Comparison of ENCODE assay signal across 22 cellular contexts in genomic region chr17:35543856-35544255, GRCh38. TPM values are rescaled to one million over a fixed set of nuclear protein-coding genes. Genes with fewer than 3 reads are reported as not detected.
DNase-seq lines count a peak whose midpoint lies in the region; ATAC-seq, FAIRE-seq and TF ChIP-seq lines count a peak whose summit lies in the region.
"Had no signal": no experiment of that assay in that cellular context is flagged by ENCODE, and none has a peak within 500 bp of the region (broad histone marks: within the 10 kb centered on the region; RNA-seq: fewer than 3 reads in every experiment).

No MANE protein-coding gene starts in this region.

- no peak for TF ChIP-seq CTCF in DND-41 (IDR thresholded peaks at IDR 0.05; ENCODE audit: borderline replicate concordance, extremely low read depth, low read length, poor library complexity, severe bottlenecking)
- TF ChIP-seq CTCF in bronchial epithelial cell (IDR thresholded peaks at IDR 0.05; ENCODE audit: insufficient read depth, low read length, severe bottlenecking) = no peak
- no peak for TF ChIP-seq CTCF in GM20000 (IDR thresholded peaks at IDR 0.05; ENCODE audit: extremely low read depth, missing control alignments)
- TF ChIP-seq CTCF in colonic mucosa (IDR thresholded peaks at IDR 0.05) = no peak

- ATAC-seq in DND-41 (ENCODE audit: insufficient read depth, low read depth) (no peak), GM18511 (IDR thresholded peaks at IDR 0.05; ENCODE audit: unreplicated experiment) (no peak)

- H3K36me3 ChIP-seq in DND-41 (ENCODE audit: insufficient read depth, low read length) (no peaks in the 10 kb centered on the region), MG63 (no peaks in the 10 kb centered on the region), bronchial epithelial cell (ENCODE audit: control insufficient read depth, insufficient read depth, low read length) (no peaks in the 10 kb centered on the region), colonic mucosa (no peaks in the 10 kb centered on the region)

- intact Hi-C loops in colonic mucosa (cut with DNase I) = no loop called here

- H3K4me3 ChIP-seq in DND-41 (ENCODE audit: low read depth in 1 of 2, low read length in 2 of 2) (peak overlapping the region in 1 of 2 experiments; percentile 1; a peak in 1 of 4 replicates), MG63 (no peak overlapping the region), bronchial epithelial cell (ENCODE audit: low read depth, low read length) (no peak overlapping the region), colonic mucosa (no peak overlapping the region)

- H3K9ac ChIP-seq in DND-41 (ENCODE audit: low read depth, low read length) (peak overlapping the region; percentile 20), colonic mucosa (ENCODE audit: low read depth in 2 of 2, low read length in 2 of 2) (no peak overlapping the region)

- H3K9me3 ChIP-seq in DND-41 (ENCODE audit: insufficient read depth, low read length, severe bottlenecking) (no peaks in the 10 kb centered on the region), MG63 (no peaks in the 10 kb centered on the region), colonic mucosa (no peaks in the 10 kb centered on the region)

- no peaks in the 10 kb centered on the region for H4K20me1 ChIP-seq in DND-41 (ENCODE audit: insufficient read depth, low read length)

- peaks cover 54% of the 10 kb centered on the region for H3K4me1 ChIP-seq in DND-41 (ENCODE audit: insufficient read depth, low read length)
- no peaks in the 10 kb centered on the region for H3K4me1 ChIP-seq in colonic mucosa

- H3K27ac ChIP-seq in DND-41 (ENCODE audit: low read length) = peak overlapping the region; percentile 96
- no peak overlapping the region for H3K27ac ChIP-seq in colonic mucosa

- FAIRE-seq in bronchial epithelial cell (lab: Jason Lieb, UNC) = no peak
- FAIRE-seq: GM12892, RCC 7860 had no signal

- H2AFZ ChIP-seq in DND-41 (ENCODE audit: low read depth, low read length) = no peak overlapping the region

- H3K79me2 ChIP-seq in DND-41 (ENCODE audit: insufficient read depth, low read length) = peaks cover 22% of the 10 kb centered on the region

- DNase-seq in DND-41 (no peak), MG63 (peak; percentile 24), bronchial epithelial cell (ENCODE audit: low read depth) (peak; percentile 47), iris pigment epithelial cell (ENCODE audit: low read depth) (peak; percentile 87), GM20000 (ENCODE audit: low spot score) (no peak), colonic mucosa (no peak)
- DNase-seq: ACHN; AML-193; CD4-positive, alpha-beta T cell; DMS79; GF-D8; KBM-7; NCI-H1092 treated with DMSO at 0.1 percent for 48 hours; NCI-H2081 treated with DMSO at 0.1 percent for 48 hours; NCI-H2227 treated with DMSO at 0.1 percent for 48 hours; NCI-H524 treated with DMSO at 0.1 percent for 48 hours; SHP77 had no signal

- H3K4me2 ChIP-seq in DND-41 (ENCODE audit: insufficient read depth, low read length) = peak overlapping the region; percentile 40

- H3K27me3 ChIP-seq in DND-41 (ENCODE audit: insufficient read depth, low read length, poor library complexity) = no peaks in the 10 kb centered on the region
- no peaks in the 10 kb centered on the region for H3K27me3 ChIP-seq in MG63
- H3K27me3 ChIP-seq in bronchial epithelial cell (ENCODE audit: control insufficient read depth, insufficient read depth, low read length) = peaks cover 3% of the 10 kb centered on the region
- no peaks in the 10 kb centered on the region for H3K27me3 ChIP-seq in colonic mucosa

RNA-seq across cellular contexts. Expression of gene SLFN12L, which starts 6.4 kb away (rescaled TPM):
- not detected in 2 replicates for total RNA-seq in MG63 (2014; rRNA removed; shearing (Covaris generic); ENCODE audit: low replicate concordance)
- total RNA-seq in bronchial epithelial cell (under 0.01 and 0.13 TPM in 2 replicates), colonic mucosa (1 to 10 TPM in 1 of 2 donors, under 1 TPM in 1; 0.86 to 1.0 TPM)

RNA-seq across cellular contexts. Expression of gene SLFN14, which starts 16.8 kb away (rescaled TPM):
- total RNA-seq in MG63 (2014; rRNA removed; shearing (Covaris generic); ENCODE audit: low replicate concordance) = not detected in 2 replicates
- total RNA-seq in bronchial epithelial cell (not detected in 2 replicates), colonic mucosa (not detected)
- total RNA-seq: CD4-positive, alpha-beta T cell; H4; MCF 10A had no signal

RNA-seq across cellular contexts. Expression of gene PEX12, which starts 34.5 kb away (rescaled TPM):
- 3.9 and 6.1 TPM in 2 replicates for total RNA-seq in MG63 (2014; rRNA removed; shearing (Covaris generic); ENCODE audit: low replicate concordance)
- total RNA-seq in bronchial epithelial cell (1.8 and 2.9 TPM in 2 replicates), colonic mucosa (1 to 10 TPM; 2.6 to 5.9 TPM)

RNA-seq across cellular contexts. Expression of gene AP2B1, which starts 43.3 kb away (rescaled TPM):
- total RNA-seq in MG63 (2014; rRNA removed; shearing (Covaris generic); ENCODE audit: low replicate concordance) = 52.9 and 65.0 TPM in 2 replicates
- 38.3 and 50.8 TPM in 2 replicates for total RNA-seq in bronchial epithelial cell
- 100 to 1,000 TPM; 220 to 274 TPM for total RNA-seq in colonic mucosa

Comparison
In these comparisons a context has a peak if more than half of its experiments do, and no peak if none do; other contexts are left out.
1. DNase-seq: peak in MG63 (single experiment), bronchial epithelial cell (single experiment) and iris pigment epithelial cell (single experiment); none in DND-41 (single experiment), GM20000 (single experiment) and colonic mucosa (single experiment).